15 cellular contexts compared by ENCODE assay signal in genomic region chr13:45826741-45827140, GRCh38.
DNase-seq lines count a peak whose midpoint lies in the region; ATAC-seq and TF ChIP-seq lines count a peak whose summit lies in the region.
"Had no signal": no experiment of that assay in that cellular context is flagged by ENCODE, and none has a peak within 500 bp of the region (broad histone marks: within the 10 kb centered on the region; RNA-seq: fewer than 3 reads in every experiment).

No MANE protein-coding gene starts in this region.

- peak overlapping the region; percentile 31 for H3K9ac ChIP-seq in Loucy (ENCODE audit: low read depth, low read length, poor library complexity, severe bottlenecking)

- peaks cover 47% of the 10 kb centered on the region for H3K4me1 ChIP-seq in Loucy (ENCODE audit: insufficient read depth, low read length, poor library complexity, severe bottlenecking)

- no peaks in the 10 kb centered on the region for H3K79me2 ChIP-seq in Loucy (ENCODE audit: insufficient read depth, low read length)

- no peaks in the 10 kb centered on the region for H3F3A ChIP-seq in Loucy (ENCODE audit: low read depth)

- TF ChIP-seq CTCF in Loucy (conservative IDR thresholded peaks at IDR 0.05; ENCODE audit: low read length) (no peak), coronary artery (IDR thresholded peaks at IDR 0.05) (no peak)

- no peaks in the 10 kb centered on the region for H3K9me3 ChIP-seq in Loucy (ENCODE audit: insufficient read depth, low read depth, low read length)

- peak overlapping the region; percentile 24 for H3K4me3 ChIP-seq in Loucy (ENCODE audit: low read length, poor library complexity, severe bottlenecking)
- no peak overlapping the region for H3K4me3 ChIP-seq in coronary artery

- H4K20me1 ChIP-seq in Loucy (ENCODE audit: insufficient read depth, low read length, poor library complexity, severe bottlenecking) = no peaks in the 10 kb centered on the region

- H3K36me3 ChIP-seq in Loucy (ENCODE audit: insufficient read depth, low read length) = no peaks in the 10 kb centered on the region

- peak overlapping the region; percentile 63 for H3K4me2 ChIP-seq in Loucy (ENCODE audit: low read depth, low read length, poor library complexity, severe bottlenecking)

- H3K27me3 ChIP-seq in Loucy (ENCODE audit: insufficient read depth, low read length, poor library complexity, severe bottlenecking) = no peaks in the 10 kb centered on the region

- no peak overlapping the region for H3K27ac ChIP-seq in coronary artery

- peak; percentile 89 for ATAC-seq in GM18511 (IDR thresholded peaks at IDR 0.05; ENCODE audit: unreplicated experiment)
- ATAC-seq in GM21528 (IDR thresholded peaks at IDR 0.05; ENCODE audit: low FRiP score, unreplicated experiment) = peak; percentile 60
- ATAC-seq in HG03469 (IDR thresholded peaks at IDR 0.05; ENCODE audit: unreplicated experiment) = no peak
- ATAC-seq: right cardiac atrium had no signal

- peak overlapping the region; percentile 68 for H2AFZ ChIP-seq in Loucy (ENCODE audit: low read length)

- no peaks in the 10 kb centered on the region for H3K9me2 ChIP-seq in Loucy (replicated peaks; ENCODE audit: low read depth, low read length)

- DNase-seq in coronary artery (ENCODE audit: low spot score) (peak; percentile 5), NCI-H1417 treated with DMSO at 0.1 percent for 48 hours (lab: John Stamatoyannopoulos, UW) (no peak), NCI-H446 (lab: John Stamatoyannopoulos, UW) (no peak), HuH-7 (ENCODE audit: low spot score) (no peak)
- DNase-seq: activated CD4-positive, alpha-beta T cell treated with anti-CD3 and anti-CD28 coated beads, Interleukin-2, amount 10 ng/mL, durations not matched to agents 24 days and 14 days; effector CD8-positive, alpha-beta T cell; foreskin melanocyte; kidney; stimulated activated CD4-positive, alpha-beta T cell treated with anti-CD3 and anti-CD28 coated beads, Interleukin-4, amount 100 ng/mL, for 4 hours; SW 1271 had no signal
